In genomic region chr17:82684207-82684903, GRCh38 we compare ENCODE assay signal across 1 cellular context.
A peak's percentile ranks its signal among the peaks of the same experiment; 100 is the strongest.
TF ChIP-seq lines count a peak whose summit lies in the region.

No MANE protein-coding gene starts in this region.

TF ChIP-seq in GM12878, 131 proteins besides CTCF, POLR2A, EP300 and RAD21:
- TF ChIP-seq RCOR1 (conservative IDR thresholded peaks at IDR 0.05; ENCODE audit: low read depth, low read length) (no peak), KDM1A (IDR thresholded peaks at IDR 0.05; ENCODE audit: borderline replicate concordance) (no peak), DPF2 (IDR thresholded peaks at IDR 0.05) (peak; percentile 23; the same call in 1 of the 2 replicates), BCL3 (IDR thresholded peaks at IDR 0.05; ENCODE audit: borderline replicate concordance, insufficient read depth, low read depth, low read length, poor library complexity, severe bottlenecking) (no peak), MEF2B (IDR thresholded peaks at IDR 0.05; ENCODE audit: partially characterized antibody, poor library complexity, severe bottlenecking) (no peak), PAX5 (IDR thresholded peaks at IDR 0.05; ENCODE audit: borderline replicate concordance, low read depth, low read length) (no peak), ASH2L (IDR thresholded peaks at IDR 0.05; ENCODE audit: borderline replicate concordance, low read depth) (no peak), SIN3A (IDR thresholded peaks at IDR 0.05; ENCODE audit: low read depth, low read length) (no peak), NBN (IDR thresholded peaks at IDR 0.05) (0 out of 2 replicates have a peak, but pooled peaks have one; percentile 56), MTA2 (IDR thresholded peaks at IDR 0.05; ENCODE audit: low read depth) (peak; percentile 27; the same call in 1 of the 2 replicates), RFX5 (IDR thresholded peaks at IDR 0.05; ENCODE audit: low read depth, low read length) (no peak), ZNF384 (IDR thresholded peaks at IDR 0.05; ENCODE audit: borderline replicate concordance, low read depth, low read length) (peak; percentile 84), MLLT1 (IDR thresholded peaks at IDR 0.05) (0 out of 2 replicates have a peak, but pooled peaks have one; percentile 48), EZH2 (IDR thresholded peaks at IDR 0.05; ENCODE audit: borderline replicate concordance, control insufficient read depth, low read depth, low read length) (no peak), POU2F2 (IDR thresholded peaks at IDR 0.05; ENCODE audit: borderline replicate concordance, low read depth, low read length) (peak; percentile 74; the same call in 2 of the 3 replicates), HDAC2 (IDR thresholded peaks at IDR 0.05) (no peak), NRF1 (conservative IDR thresholded peaks at IDR 0.05; ENCODE audit: low read depth, low read length) (no peak), ZNF217 (IDR thresholded peaks at IDR 0.05) (no peak), MEF2A (IDR thresholded peaks at IDR 0.05; ENCODE audit: insufficient read depth, low read depth, low read length) (no peak), RELB (IDR thresholded peaks at IDR 0.05; ENCODE audit: low read depth) (peak; percentile 58; the same call in 1 of the 2 replicates), ATF7 (IDR thresholded peaks at IDR 0.05; ENCODE audit: low read depth) (peak; percentile 44; the same call in 1 of the 2 replicates), MYB (IDR thresholded peaks at IDR 0.05; ENCODE audit: borderline replicate concordance, low read depth, low read length) (0 out of 2 replicates have a peak, but pooled peaks have one; percentile 29), ZNF207 (IDR thresholded peaks at IDR 0.05; ENCODE audit: borderline replicate concordance) (no peak), BHLHE40 (IDR thresholded peaks at IDR 0.05; ENCODE audit: borderline replicate concordance in 1 of 2, low read depth in 2 of 2, low read length in 1 of 2) (peak in 1 of 2 experiments; percentile 16; a peak in 1 of 4 replicates), ZNF622 (IDR thresholded peaks at IDR 0.05) (no peak)
- TF ChIP-seq, protein P1, sequence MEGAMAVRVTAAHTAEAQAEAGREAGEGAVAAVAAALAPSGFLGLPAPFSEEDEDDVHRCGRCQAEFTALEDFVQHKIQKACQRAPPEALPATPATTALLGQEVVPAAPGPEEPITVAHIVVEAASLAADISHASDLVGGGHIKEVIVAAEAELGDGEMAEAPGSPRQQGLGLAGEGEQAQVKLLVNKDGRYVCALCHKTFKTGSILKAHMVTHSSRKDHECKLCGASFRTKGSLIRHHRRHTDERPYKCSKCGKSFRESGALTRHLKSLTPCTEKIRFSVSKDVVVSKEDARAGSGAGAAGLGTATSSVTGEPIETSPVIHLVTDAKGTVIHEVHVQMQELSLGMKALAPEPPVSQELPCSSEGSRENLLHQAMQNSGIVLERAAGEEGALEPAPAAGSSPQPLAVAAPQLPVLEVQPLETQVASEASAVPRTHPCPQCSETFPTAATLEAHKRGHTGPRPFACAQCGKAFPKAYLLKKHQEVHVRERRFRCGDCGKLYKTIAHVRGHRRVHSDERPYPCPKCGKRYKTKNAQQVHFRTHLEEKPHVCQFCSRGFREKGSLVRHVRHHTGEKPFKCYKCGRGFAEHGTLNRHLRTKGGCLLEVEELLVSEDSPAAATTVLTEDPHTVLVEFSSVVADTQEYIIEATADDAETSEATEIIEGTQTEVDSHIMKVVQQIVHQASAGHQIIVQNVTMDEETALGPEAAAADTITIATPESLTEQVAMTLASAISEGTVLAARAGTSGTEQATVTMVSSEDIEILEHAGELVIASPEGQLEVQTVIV (IDR thresholded peaks at IDR 0.05; ENCODE audit: borderline replicate concordance, partially characterized antibody): no peak
- TF ChIP-seq, protein P2, sequence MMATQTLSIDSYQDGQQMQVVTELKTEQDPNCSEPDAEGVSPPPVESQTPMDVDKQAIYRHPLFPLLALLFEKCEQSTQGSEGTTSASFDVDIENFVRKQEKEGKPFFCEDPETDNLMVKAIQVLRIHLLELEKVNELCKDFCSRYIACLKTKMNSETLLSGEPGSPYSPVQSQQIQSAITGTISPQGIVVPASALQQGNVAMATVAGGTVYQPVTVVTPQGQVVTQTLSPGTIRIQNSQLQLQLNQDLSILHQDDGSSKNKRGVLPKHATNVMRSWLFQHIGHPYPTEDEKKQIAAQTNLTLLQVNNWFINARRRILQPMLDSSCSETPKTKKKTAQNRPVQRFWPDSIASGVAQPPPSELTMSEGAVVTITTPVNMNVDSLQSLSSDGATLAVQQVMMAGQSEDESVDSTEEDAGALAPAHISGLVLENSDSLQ (IDR thresholded peaks at IDR 0.05): peak; percentile 28; the same call in 1 of the 2 replicates
- TF ChIP-seq, protein P3, sequence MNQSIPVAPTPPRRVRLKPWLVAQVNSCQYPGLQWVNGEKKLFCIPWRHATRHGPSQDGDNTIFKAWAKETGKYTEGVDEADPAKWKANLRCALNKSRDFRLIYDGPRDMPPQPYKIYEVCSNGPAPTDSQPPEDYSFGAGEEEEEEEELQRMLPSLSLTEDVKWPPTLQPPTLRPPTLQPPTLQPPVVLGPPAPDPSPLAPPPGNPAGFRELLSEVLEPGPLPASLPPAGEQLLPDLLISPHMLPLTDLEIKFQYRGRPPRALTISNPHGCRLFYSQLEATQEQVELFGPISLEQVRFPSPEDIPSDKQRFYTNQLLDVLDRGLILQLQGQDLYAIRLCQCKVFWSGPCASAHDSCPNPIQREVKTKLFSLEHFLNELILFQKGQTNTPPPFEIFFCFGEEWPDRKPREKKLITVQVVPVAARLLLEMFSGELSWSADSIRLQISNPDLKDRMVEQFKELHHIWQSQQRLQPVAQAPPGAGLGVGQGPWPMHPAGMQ (IDR thresholded peaks at IDR 0.05; ENCODE audit: borderline replicate concordance): no peak
